8 cellular contexts compared by ENCODE assay signal in the genomic region with DNA sequence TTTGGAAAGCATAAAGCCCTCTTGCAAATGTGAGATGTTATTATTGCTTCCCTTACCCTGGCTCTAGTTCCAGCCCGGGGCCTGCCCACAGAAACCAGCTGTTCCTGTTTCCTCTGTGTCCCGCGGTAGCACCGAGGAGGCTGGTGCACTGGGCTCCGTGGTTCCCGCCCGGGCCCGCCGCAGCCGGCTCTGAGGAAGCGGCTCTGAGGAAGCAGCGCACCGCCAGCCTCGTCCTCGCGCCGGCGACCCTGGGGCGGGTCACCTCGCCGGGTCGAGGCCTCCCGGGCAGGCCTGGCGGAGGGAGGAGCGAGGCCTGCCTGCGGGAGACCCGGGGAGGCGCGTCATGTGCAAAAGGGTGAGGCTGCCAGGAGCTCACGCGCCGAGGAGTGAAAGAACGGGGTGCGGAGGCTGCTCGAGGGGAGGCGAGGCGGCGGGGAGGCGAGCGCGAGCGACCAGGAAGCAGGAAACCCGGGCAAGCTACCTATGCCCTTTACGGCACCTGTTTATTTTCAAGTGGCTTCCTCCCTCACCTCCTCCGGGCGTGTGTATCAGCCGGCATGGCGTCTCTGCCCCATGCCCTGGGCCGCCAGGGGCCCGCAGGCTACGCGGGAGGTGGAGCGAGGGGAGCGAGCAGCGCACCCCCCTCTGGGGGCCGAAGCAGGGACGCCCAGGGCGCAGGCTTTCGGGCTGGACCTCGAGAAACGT.
DNase-seq lines count a peak whose midpoint lies in the region; ATAC-seq and TF ChIP-seq lines count a peak whose summit lies in the region.

No MANE protein-coding gene starts in this region.

- peak overlapping the region; percentile 29; the same call in 1 of the 2 replicates for H3K4me2 ChIP-seq in OCI-LY7 (ENCODE audit: low read length)

- POLR2A ChIA-PET in OCI-LY7 (lab: Charles Lee) = interaction anchor here (0.7 kb wide), 1 partner anchor 1275 kb away, joined by 3 read pairs; no protein-coding TSS in a partner anchor

- CTCF ChIA-PET in OCI-LY7 (lab: Charles Lee; ENCODE audit: unreplicated experiment) = no interaction called here

- no peaks in the 10 kb centered on the region for H3K4me1 ChIP-seq in OCI-LY7 (ENCODE audit: insufficient read depth, low read length, poor library complexity, severe bottlenecking)
- H3K4me1 ChIP-seq in gastroesophageal sphincter = peaks cover 0 to 15% (median 0%) of the 10 kb centered on the region in 3 donors
- peaks cover 10 to 13% of the 10 kb centered on the region in 2 experiments for H3K4me1 ChIP-seq in neutrophil (ENCODE audit: control insufficient read depth in 1 of 2, insufficient read depth in 1 of 2, low read depth in 1 of 2, low read length in 1 of 2)
- H3K4me1 ChIP-seq in thoracic aorta (ENCODE audit: control insufficient read depth in 1 of 2, low read depth in 2 of 2) = peaks cover 0 to 14% of the 10 kb centered on the region in 2 donors

- no peak for TF ChIP-seq CTCF in OCI-LY7 (conservative IDR thresholded peaks at IDR 0.05; ENCODE audit: low read length)
- TF ChIP-seq CTCF in gastroesophageal sphincter (IDR thresholded peaks at IDR 0.05) = no peak
- no peak for TF ChIP-seq CTCF in neutrophil (IDR thresholded peaks at IDR 0.05)
- TF ChIP-seq CTCF in thoracic aorta (IDR thresholded peaks at IDR 0.05) = no peak

- no peak overlapping the region for H3K4me3 ChIP-seq in OCI-LY7 (ENCODE audit: low read depth, low read length, poor library complexity, severe bottlenecking)
- H3K4me3 ChIP-seq in gastroesophageal sphincter = peak overlapping the region; percentile 63 to 80
- peak overlapping the region; percentile 54 for H3K4me3 ChIP-seq in neutrophil (ENCODE audit: low read depth in 1 of 2, low read length in 1 of 2)
- H3K4me3 ChIP-seq in thoracic aorta = peak overlapping the region; percentile 78

- WGBS in gastroesophageal sphincter (ENCODE audit: low coverage in 1 of 2), 2 donors = 0 to 3% methylated on average over 3 to 12 of the region's 61 CpGs

- no peaks in the 10 kb centered on the region for H3K79me2 ChIP-seq in OCI-LY7 (ENCODE audit: insufficient read depth, low read depth, low read length)

- DNase-seq in NCI-H345 (lab: John Stamatoyannopoulos, UW) = peak; percentile 42
- no peak for DNase-seq in NCI-H345 treated with DMSO at 0.1 percent for 48 hours (lab: John Stamatoyannopoulos, UW; ENCODE audit: unreplicated experiment)
- DNase-seq in OCI-LY7 (ENCODE audit: low spot score) = no peak
- DNase-seq in activated gamma-delta T cell (lab: John Stamatoyannopoulos, UW) = peak; percentile 7
- peak; percentile 4 for DNase-seq in thoracic aorta (ENCODE audit: low spot score)

- H2AFZ ChIP-seq in OCI-LY7 (ENCODE audit: low read length) = no peak overlapping the region

- intact Hi-C loops in OCI-LY7 (cut with micrococcal nuclease; ENCODE audit: unreplicated experiment) = no loop called here

- H3K36me3 ChIP-seq in OCI-LY7 (ENCODE audit: insufficient read depth, low read length) (no peaks in the 10 kb centered on the region), gastroesophageal sphincter (no peaks in the 10 kb centered on the region), neutrophil (no peaks in the 10 kb centered on the region), thoracic aorta (no peaks in the 10 kb centered on the region)

- no peaks in the 10 kb centered on the region for H3K9me3 ChIP-seq in OCI-LY7 (ENCODE audit: low read length)
- no peaks in the 10 kb centered on the region for H3K9me3 ChIP-seq in gastroesophageal sphincter
- H3K9me3 ChIP-seq in neutrophil = no peaks in the 10 kb centered on the region
- no peaks in the 10 kb centered on the region for H3K9me3 ChIP-seq in thoracic aorta

- H3K27me3 ChIP-seq in gastroesophageal sphincter (no peaks in the 10 kb centered on the region), neutrophil (peaks cover 18% of the 10 kb centered on the region), thoracic aorta (replicated peaks; ENCODE audit: insufficient read depth) (no peaks in the 10 kb centered on the region)

- no peak for TF ChIP-seq EP300 in gastroesophageal sphincter (IDR thresholded peaks at IDR 0.05)

- H3K9me2 ChIP-seq in OCI-LY7 (ENCODE audit: insufficient read depth, low read length) = no peaks in the 10 kb centered on the region

- BruUV-seq in OCI-LY7 (replicated peaks; lab: Mats Ljungman, UMichigan) = no TSS peak

- no peaks in the 10 kb centered on the region for H4K20me1 ChIP-seq in OCI-LY7 (ENCODE audit: insufficient read depth, low read length)

- TF ChIP-seq POLR2A in gastroesophageal sphincter (IDR thresholded peaks at IDR 0.05) = no peak

- H3K27ac ChIP-seq in OCI-LY7 (ENCODE audit: low read depth, low read length, poor library complexity, severe bottlenecking) = no peak overlapping the region
- H3K27ac ChIP-seq in gastroesophageal sphincter = peak overlapping the region in 2 of 4 donors; percentile 61 to 64
- no peak overlapping the region for H3K27ac ChIP-seq in neutrophil
- peak overlapping the region in 1 of 2 donors; percentile 6 for H3K27ac ChIP-seq in thoracic aorta

- peak; percentile 77 for ATAC-seq in HG03025 (IDR thresholded peaks at IDR 0.05; ENCODE audit: low FRiP score, unreplicated experiment)
- ATAC-seq in gastroesophageal sphincter = peak; percentile 69
- no peak for ATAC-seq in thoracic aorta (ENCODE audit: insufficient number of reproducible peaks, low FRiP score, low read depth)

Comparison
In these comparisons a context has a peak if more than half of its experiments do, and no peak if none do; other contexts are left out.
1. DNase-seq: peak in NCI-H345 (single experiment), activated gamma-delta T cell (single experiment) and thoracic aorta (single experiment); none in NCI-H345 treated with DMSO at 0.1 percent for 48 hours (single experiment) and OCI-LY7 (single experiment).